Comparison of ENCODE assay signal across 12 cellular contexts in genomic region chr4:118968813-118969212, GRCh38.
DNase-seq lines count a peak whose midpoint lies in the region; ATAC-seq and TF ChIP-seq lines count a peak whose summit lies in the region.
"Had no signal": no experiment of that assay in that cellular context is flagged by ENCODE, and none has a peak within 500 bp of the region (broad histone marks: within the 10 kb centered on the region; RNA-seq: fewer than 3 reads in every experiment).

No MANE protein-coding gene starts in this region.

- ATAC-seq in WTC11: no peak
- ATAC-seq in sciatic nerve: peak; percentile 20

- H3K4me1 ChIP-seq in GM23248 (ENCODE audit: insufficient read depth): peaks cover 30% of the 10 kb centered on the region
- peaks cover 14% of the 10 kb centered on the region for H3K4me1 ChIP-seq in hepatocyte (ENCODE audit: insufficient read depth)

- CTCF ChIA-PET in WTC11 (lab: Charles Lee): interaction anchor here (0.9 to 2.3 kb wide), 7 partner anchors 19 to 658 kb away, joined by 3 to 13 read pairs (median 4); partner anchors contain the start of gene METTL14

- H3K79me2 ChIP-seq in GM23248 (ENCODE audit: insufficient read depth) (no peaks in the 10 kb centered on the region), hepatocyte (no peaks in the 10 kb centered on the region)

- H3K4me1 Mint-ChIP-seq in WTC11: peaks cover 25% of the 10 kb centered on the region

- no peaks in the 10 kb centered on the region for H3K9me3 ChIP-seq in GM23248 (ENCODE audit: low read depth)
- no peaks in the 10 kb centered on the region for H3K9me3 ChIP-seq in hepatocyte (ENCODE audit: low read depth)

- 0 out of 2 replicates have a peak overlapping the region, but pooled peaks have one; percentile 18 for H3K9ac ChIP-seq in GM23248

- TF ChIP-seq CTCF in WTC11 (IDR thresholded peaks at IDR 0.05) (no peak), hepatocyte (IDR thresholded peaks at IDR 0.05; ENCODE audit: poor library complexity) (no peak)

- peak; percentile 20 for DNase-seq in GM23248
- DNase-seq in WTC11 (ENCODE audit: low spot score): no peak
- no peak for DNase-seq in hepatocyte (ENCODE audit: low spot score)
- no peak for DNase-seq in sciatic nerve (ENCODE audit: low spot score)
- DNase-seq in SW 1271 (lab: John Stamatoyannopoulos, UW): no peak
- DNase-seq in NCI-H1930 (lab: John Stamatoyannopoulos, UW): no peak
- DNase-seq in erythroblast (lab: John Stamatoyannopoulos, UW): no peak
- DNase-seq in NCI-H2227 (lab: John Stamatoyannopoulos, UW; ENCODE audit: unreplicated experiment): no peak
- DNase-seq: central memory CD4-positive, alpha-beta T cell; glutamatergic neuron; naive thymus-derived CD8-positive, alpha-beta T cell had no signal

- peak overlapping the region; percentile 64; the same call in 1 of the 2 replicates for H2AFZ ChIP-seq in GM23248
- H2AFZ ChIP-seq in hepatocyte: peak overlapping the region; percentile 7

- peak overlapping the region; percentile 81; the same call in 1 of the 2 replicates for H3K27ac Mint-ChIP-seq in WTC11
- H3K27ac Mint-ChIP-seq: T-helper 1 cell treated with Interleukin-12 subunit alpha and Interleukin-12 subunit beta and Interleukin-4 antibody, amounts not matched to agents 30 μg/mL and 1 μg/mL, for 36 hours had no signal

- no peaks in the 10 kb centered on the region for H3K27me3 ChIP-seq in GM23248 (replicated peaks; ENCODE audit: insufficient read depth)
- H3K27me3 ChIP-seq in hepatocyte: no peaks in the 10 kb centered on the region

- intact Hi-C loops in sciatic nerve (cut with DNase I): no loop called here

- H3K27ac ChIP-seq in GM23248 (no peak overlapping the region; the same call in 1 of the 2 replicates), hepatocyte (peak overlapping the region; percentile 62)

- H4K20me1 ChIP-seq in GM23248 (ENCODE audit: insufficient read depth) (no peaks in the 10 kb centered on the region), hepatocyte (ENCODE audit: insufficient read depth, poor library complexity, severe bottlenecking) (no peaks in the 10 kb centered on the region)

- no peaks in the 10 kb centered on the region for H3K9me3 Mint-ChIP-seq in WTC11
- H3K9me3 Mint-ChIP-seq: naive thymus-derived CD8-positive, alpha-beta T cell; T-helper 1 cell treated with Interleukin-12 subunit alpha and Interleukin-12 subunit beta and Interleukin-4 antibody, amounts not matched to agents 30 μg/mL and 1 μg/mL, for 36 hours had no signal

- H3K4me3 ChIP-seq in GM23248 (no peak overlapping the region; the same call in 1 of the 2 replicates), hepatocyte (peak overlapping the region; percentile 8)

- H3F3A ChIP-seq in GM23248 (ENCODE audit: insufficient read depth): peaks cover 25% of the 10 kb centered on the region

- in situ Hi-C loops in GM23248 (cut with MboI): loop anchor here (25.0 kb wide), 1 partner anchor 207 kb away; no protein-coding TSS in a partner anchor

- H3K4me3 Mint-ChIP-seq in WTC11: no peak overlapping the region
- H3K4me3 Mint-ChIP-seq: naive thymus-derived CD8-positive, alpha-beta T cell; T-helper 1 cell treated with Interleukin-12 subunit alpha and Interleukin-12 subunit beta and Interleukin-4 antibody, amounts not matched to agents 30 μg/mL and 1 μg/mL, for 36 hours had no signal

- H3K36me3 Mint-ChIP-seq in WTC11: no peaks in the 10 kb centered on the region
- H3K36me3 Mint-ChIP-seq: naive thymus-derived CD8-positive, alpha-beta T cell had no signal

- no peak for TF ChIP-seq POLR2A in erythroblast (IDR thresholded peaks at IDR 0.05; ENCODE audit: low read length)

- 13 to 19% methylated on average over 6 of the region's 6 CpGs for WGBS in GM23248 (ENCODE audit: low coverage in 1 of 2, low lambda C conversion rate in 2 of 2, missing lambda C conversion rate in 2 of 2), 2 experiments
- WGBS in hepatocyte (ENCODE audit: low lambda C conversion rate, missing lambda C conversion rate): 39% methylated on average over 6 of the region's 6 CpGs

- no peaks in the 10 kb centered on the region for H3K9me2 ChIP-seq in GM23248 (ENCODE audit: insufficient read depth)
- H3K9me2 ChIP-seq in hepatocyte (replicated peaks; ENCODE audit: insufficient read depth): no peaks in the 10 kb centered on the region

- POLR2A ChIA-PET in WTC11 (lab: Charles Lee): no interaction called here

- no peaks in the 10 kb centered on the region for H3K27me3 Mint-ChIP-seq in WTC11 (ENCODE audit: low read depth)
- H3K27me3 Mint-ChIP-seq: naive thymus-derived CD8-positive, alpha-beta T cell had no signal

- H3K36me3 ChIP-seq in GM23248 (ENCODE audit: low read depth) (no peaks in the 10 kb centered on the region), hepatocyte (replicated peaks; ENCODE audit: insufficient read depth, low read depth) (no peaks in the 10 kb centered on the region)

- peak overlapping the region; percentile 61 for H3K4me2 ChIP-seq in GM23248 (ENCODE audit: unreplicated experiment)
- H3K4me2 ChIP-seq in hepatocyte: peak overlapping the region; percentile 64

TF ChIP-seq in WTC11, 78 proteins besides CTCF, POLR2A, EP300 and RAD21:
- TF ChIP-seq ZNF138 (CRISPR knock-in tag; conservative IDR thresholded peaks at IDR 0.05) (no peak), NFYB (CRISPR knock-in tag; conservative IDR thresholded peaks at IDR 0.05; ENCODE audit: low read depth) (no peak), GABPB1 (CRISPR knock-in tag; IDR thresholded peaks at IDR 0.05) (no peak), CREB1 (CRISPR knock-in tag; IDR thresholded peaks at IDR 0.05) (no peak), PRRX2 (CRISPR knock-in tag; IDR thresholded peaks at IDR 0.05) (no peak), RORB (CRISPR knock-in tag; IDR thresholded peaks at IDR 0.05) (no peak), IRF2 (CRISPR knock-in tag; IDR thresholded peaks at IDR 0.05; ENCODE audit: borderline replicate concordance, low read depth) (no peak), AFF4 (CRISPR knock-in tag; IDR thresholded peaks at IDR 0.05; ENCODE audit: borderline replicate concordance) (no peak), ESRRA (CRISPR knock-in tag; IDR thresholded peaks at IDR 0.05; ENCODE audit: borderline replicate concordance) (no peak), TCF7 (CRISPR knock-in tag; IDR thresholded peaks at IDR 0.05; ENCODE audit: low read depth) (no peak)
